26 cellular contexts compared by ENCODE assay signal in genomic region chr10:68804692-68805091, GRCh38.
"Had no signal": no experiment of that assay in that cellular context is flagged by ENCODE, and none has a peak within 500 bp of the region (broad histone marks: within the 10 kb centered on the region; RNA-seq: fewer than 3 reads in every experiment).

No MANE protein-coding gene starts in this region.

- ATAC-seq: stimulated activated effector memory CD8-positive, alpha-beta T cell treated with anti-CD3 and anti-CD28 coated beads, Interleukin-12 subunit alpha, Interleukin-12 subunit beta, amount 100 ng/mL, for 72 hours; stimulated activated memory B cell treated with anti-CD40 and anti-IgM and Interleukin-4, amounts not matched to agents 10 μg/mL and 1 μg/mL and 100 μg/mL, for 72 hours; stimulated activated naive B cell treated with anti-CD40 and anti-IgM and Interleukin-4, amounts not matched to agents 10 μg/mL and 1 μg/mL and 100 μg/mL, for 72 hours; stimulated activated naive CD8-positive, alpha-beta T cell treated with anti-CD3 and anti-CD28 coated beads, Interleukin-15, amount 100 ng/mL, for 72 hours; stimulated activated naive CD8-positive, alpha-beta T cell treated with anti-CD3 and anti-CD28 coated beads, Interleukin-15, Interleukin-2, amounts not matched to agents 100 U/mL and 50 U/mL, for 24 hours; upper lobe of right lung had no signal

- H3K4me1 ChIP-seq: stomach, suprapubic skin, testis, thyroid gland, tibial nerve, transverse colon, upper lobe of left lung, upper lobe of right lung, uterus, vagina had no signal

- H3K9me3 ChIP-seq: stomach, suprapubic skin, testis, thoracic aorta, thyroid gland, tibial artery, tibial nerve, transverse colon, upper lobe of left lung, upper lobe of right lung, uterus, vagina had no signal

- H3K27me3 ChIP-seq: stomach, suprapubic skin, testis, thyroid gland, tibial artery, tibial nerve, transverse colon, upper lobe of left lung, upper lobe of right lung, uterus, vagina had no signal

- H3K36me3 ChIP-seq: stomach, suprapubic skin, thoracic aorta, thyroid gland, tibial artery, tibial nerve, transverse colon, upper lobe of left lung, upper lobe of right lung, uterus, vagina had no signal

- H3K27ac ChIP-seq: stomach, suprapubic skin, testis, thoracic aorta, thyroid gland, tibial artery, tibial nerve, transverse colon, upper lobe of left lung, upper lobe of right lung, uterus, vagina had no signal

- H3K4me3 ChIP-seq: stomach, suprapubic skin, testis, thoracic aorta, thyroid gland, tibial artery, tibial nerve, transverse colon, upper lobe of left lung, upper lobe of right lung, uterus, vagina had no signal

- FAIRE-seq: urothelium cell line had no signal

- DNase-seq: stimulated activated CD4-positive, alpha-beta T cell treated with anti-CD3 and anti-CD28 coated beads, Interleukin-2, amount 100 ng/mL, for 48 hours; stimulated activated CD4-positive, alpha-beta T cell treated with anti-CD3 and anti-CD28 coated beads, Interleukin-4, amount 100 ng/mL, for 1 hour; stimulated activated CD4-positive, alpha-beta T cell treated with anti-CD3 and anti-CD28 coated beads, Interleukin-4, amount 100 ng/mL, for 24 hours; stimulated activated CD4-positive, alpha-beta T cell treated with anti-CD3 and anti-CD28 coated beads, Interleukin-4, amount 100 ng/mL, for 4 hours; stimulated activated CD8-positive, alpha-beta memory T cell treated with anti-CD3 and anti-CD28 coated beads, Interleukin-4, amount 100 ng/mL, for 48 hours; stimulated activated naive B cell treated with anti-CD40 and anti-IgM and Interleukin-4, amounts not matched to agents 10 μg/mL and 1 μg/mL and 100 μg/mL, for 72 hours; stimulated activated naive CD4-positive, alpha-beta T cell; stimulated activated naive CD4-positive, alpha-beta T cell treated with Interleukin-2 at 50 U/mL for 16 hours; stimulated activated naive CD8-positive, alpha-beta T cell treated with anti-CD3 and anti-CD28 coated beads, Interleukin-15, amount 100 ng/mL, for 72 hours; stimulated activated naive CD8-positive, alpha-beta T cell treated with anti-CD3 and anti-CD28 coated beads, Interleukin-15, Interleukin-2, amounts not matched to agents 100 U/mL and 50 U/mL, for 24 hours; stomach; substantia nigra; testis; thyroid gland; tibial artery; transverse colon; upper lobe of left lung; upper lobe of right lung; uterus had no signal
